In the genomic region with DNA sequence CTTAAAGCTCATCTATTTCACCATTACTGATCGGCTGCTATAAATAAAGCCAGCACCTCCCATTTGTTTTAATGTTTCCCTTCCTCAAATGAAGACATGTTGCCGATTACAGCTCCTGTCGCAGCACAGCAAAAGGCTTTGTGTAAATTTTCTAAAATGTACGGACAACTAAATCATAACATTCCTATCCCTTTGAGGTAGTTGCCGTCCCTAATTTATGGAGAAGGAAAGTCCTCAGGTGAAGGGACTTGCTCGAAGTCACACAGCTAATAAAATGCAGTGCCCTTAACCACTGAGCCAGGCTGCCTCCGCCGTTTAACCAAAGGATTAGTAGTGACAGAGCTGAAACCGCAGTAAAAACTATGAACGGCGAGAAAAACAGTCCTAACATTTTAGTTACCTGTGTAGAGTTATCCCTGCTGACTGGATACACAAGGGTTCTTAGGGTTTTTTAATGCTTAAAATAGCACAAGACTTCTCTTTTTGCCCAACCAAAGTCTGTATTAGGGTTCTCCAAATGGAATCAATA, we compare ENCODE assay signal across 1 cellular context.
A peak's percentile ranks its signal among the peaks of the same experiment; 100 is the strongest.
TF ChIP-seq lines count a peak whose summit lies in the region.

No MANE protein-coding gene starts in this region.

TF ChIP-seq in H1, 55 proteins besides CTCF, POLR2A, EP300 and RAD21:
- TF ChIP-seq CBX5 (IDR thresholded peaks at IDR 0.05; ENCODE audit: low read depth, low read length) (no peak), CHD1 (IDR thresholded peaks at IDR 0.05; ENCODE audit: low read depth, low read length) (no peak), KDM5A (IDR thresholded peaks at IDR 0.05; ENCODE audit: low read length) (no peak), BRCA1 (IDR thresholded peaks at IDR 0.05; ENCODE audit: low read depth, low read length) (no peak), TAF7 (optimal IDR thresholded peaks at IDR 0.05; ENCODE audit: borderline replicate concordance, low read depth, low read length) (no peak), SIN3A (conservative IDR thresholded peaks at IDR 0.05 in 1 of 2, IDR thresholded peaks at IDR 0.05 in 1 of 2; ENCODE audit: low read depth in 1 of 2, low read length in 2 of 2) (0 out of 4 replicates have a peak, but pooled peaks of 1 of the 2 experiments have one; percentile 16), MAFK (IDR thresholded peaks at IDR 0.05; ENCODE audit: low read depth, low read length) (no peak), BACH1 (IDR thresholded peaks at IDR 0.05; ENCODE audit: low read length) (no peak), KDM4A (IDR thresholded peaks at IDR 0.05; ENCODE audit: low read depth, low read length, severe bottlenecking) (no peak), JUND (IDR thresholded peaks at IDR 0.05; ENCODE audit: low read length) (no peak), RNF2 (IDR thresholded peaks at IDR 0.05; ENCODE audit: borderline replicate concordance, low read depth, low read length, missing control alignments, poor library complexity, severe bottlenecking) (no peak), SIRT6 (IDR thresholded peaks at IDR 0.05; ENCODE audit: low read length) (no peak), JUN (IDR thresholded peaks at IDR 0.05; ENCODE audit: low read depth, low read length) (no peak), RBBP5 (IDR thresholded peaks at IDR 0.05; ENCODE audit: borderline replicate concordance, low read depth, low read length) (peak; percentile 7; the same call in 1 of the 2 replicates), NANOG (IDR thresholded peaks at IDR 0.05; ENCODE audit: insufficient read depth, low read depth, low read length, poor library complexity, severe bottlenecking) (no peak), ZNF274 (IDR thresholded peaks at IDR 0.05; ENCODE audit: borderline replicate concordance, extremely low read depth, low read length) (no peak), SP2 (IDR thresholded peaks at IDR 0.05; ENCODE audit: low read length) (no peak), GTF2F1 (IDR thresholded peaks at IDR 0.05; ENCODE audit: borderline replicate concordance, low read depth, low read length) (no peak), SIX5 (IDR thresholded peaks at IDR 0.05; ENCODE audit: low read depth, low read length) (no peak), TAF1 (IDR thresholded peaks at IDR 0.05; ENCODE audit: low read depth, low read length) (no peak), ATF2 (IDR thresholded peaks at IDR 0.05; ENCODE audit: low read length) (0 out of 2 replicates have a peak, but pooled peaks have one; percentile 41), SP4 (IDR thresholded peaks at IDR 0.05; ENCODE audit: low read length) (0 out of 2 replicates have a peak, but pooled peaks have one; percentile 24), SRF (IDR thresholded peaks at IDR 0.05; ENCODE audit: low read depth, low read length) (no peak), SUZ12 (IDR thresholded peaks at IDR 0.05; ENCODE audit: low read length) (no peak), ASH2L (IDR thresholded peaks at IDR 0.05; ENCODE audit: low read length) (no peak), SP1 (IDR thresholded peaks at IDR 0.05; ENCODE audit: low read depth, low read length) (peak; percentile 47; the same call in 1 of the 2 replicates), FOSL1 (IDR thresholded peaks at IDR 0.05; ENCODE audit: insufficient read depth, low read depth, low read length) (no peak)
- TF ChIP-seq, protein P1, sequence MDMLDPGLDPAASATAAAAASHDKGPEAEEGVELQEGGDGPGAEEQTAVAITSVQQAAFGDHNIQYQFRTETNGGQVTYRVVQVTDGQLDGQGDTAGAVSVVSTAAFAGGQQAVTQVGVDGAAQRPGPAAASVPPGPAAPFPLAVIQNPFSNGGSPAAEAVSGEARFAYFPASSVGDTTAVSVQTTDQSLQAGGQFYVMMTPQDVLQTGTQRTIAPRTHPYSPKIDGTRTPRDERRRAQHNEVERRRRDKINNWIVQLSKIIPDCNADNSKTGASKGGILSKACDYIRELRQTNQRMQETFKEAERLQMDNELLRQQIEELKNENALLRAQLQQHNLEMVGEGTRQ (IDR thresholded peaks at IDR 0.05; ENCODE audit: low read length), result no peak
